In genomic region chr1:199172286-199173124, GRCh38 we compare ENCODE assay signal across 11 cellular contexts.
DNase-seq lines count a peak whose midpoint lies in the region; ATAC-seq and TF ChIP-seq lines count a peak whose summit lies in the region.
"Had no signal": no experiment of that assay in that cellular context is flagged by ENCODE, and none has a peak within 500 bp of the region (broad histone marks: within the 10 kb centered on the region; RNA-seq: fewer than 3 reads in every experiment).

No MANE protein-coding gene starts in this region.

- H3K27ac ChIP-seq in foreskin keratinocyte (no peak overlapping the region), aorta (ENCODE audit: low read depth in 1 of 2, low read length in 2 of 2) (no peak overlapping the region)
- H3K27ac ChIP-seq: body of pancreas had no signal

- H3K27me3 Mint-ChIP-seq in progenitor cell of endocrine pancreas: no peaks in the 10 kb centered on the region

- peak; percentile 9 for ATAC-seq in GM19397 (IDR thresholded peaks at IDR 0.05; ENCODE audit: unreplicated experiment)
- peak; percentile 65 for ATAC-seq in foreskin keratinocyte
- no peak for ATAC-seq in aorta (ENCODE audit: low FRiP score)
- ATAC-seq: body of pancreas, esophagus mucosa, K562 had no signal

- H3K9me3 Mint-ChIP-seq in progenitor cell of endocrine pancreas (ENCODE audit: low read depth): no peaks in the 10 kb centered on the region

- H3K4me1 Mint-ChIP-seq in progenitor cell of endocrine pancreas (ENCODE audit: low read depth): no peaks in the 10 kb centered on the region

- intact Hi-C loops in aorta (cut with DNase I): no loop called here

- H3K27me3 ChIP-seq in foreskin keratinocyte: no peaks in the 10 kb centered on the region
- no peaks in the 10 kb centered on the region for H3K27me3 ChIP-seq in aorta (ENCODE audit: control insufficient read depth in 1 of 2, insufficient read depth in 2 of 2, low read length in 1 of 2)
- H3K27me3 ChIP-seq: body of pancreas had no signal

- H3K4me1 ChIP-seq in foreskin keratinocyte: peaks cover 4% of the 10 kb centered on the region
- no peaks in the 10 kb centered on the region for H3K4me1 ChIP-seq in aorta (ENCODE audit: control insufficient read depth in 1 of 2, insufficient read depth in 2 of 2, low read length in 2 of 2)
- H3K4me1 ChIP-seq: body of pancreas had no signal

- no peaks in the 10 kb centered on the region for H3K36me3 Mint-ChIP-seq in progenitor cell of endocrine pancreas (ENCODE audit: insufficient read depth)

- no peaks in the 10 kb centered on the region for H3K36me3 ChIP-seq in aorta (ENCODE audit: control insufficient read depth in 1 of 2, insufficient read depth in 2 of 2, low read length in 1 of 2)

- H3K27ac Mint-ChIP-seq in progenitor cell of endocrine pancreas: no peak overlapping the region

- DNase-seq in EL (peak; percentile 17), M059J (ENCODE audit: low read depth) (peak; percentile 16), foreskin keratinocyte (peak; percentile 41 to 68), progenitor cell of endocrine pancreas (ENCODE audit: low spot score, unreplicated experiment) (no peak), aorta (no peak), inferior parietal cortex (ENCODE audit: extremely low spot score) (no peak)
- DNase-seq: body of pancreas, DMS53 had no signal

- no peak overlapping the region for H3K4me3 ChIP-seq in aorta (ENCODE audit: low read length in 2 of 2)
- H3K4me3 ChIP-seq: body of pancreas, K562 had no signal

- TF ChIP-seq CTCF in foreskin keratinocyte (conservative IDR thresholded peaks at IDR 0.05): no peak
- TF ChIP-seq CTCF in progenitor cell of endocrine pancreas (IDR thresholded peaks at IDR 0.05; ENCODE audit: unreplicated experiment): no peak

- H3K9me3 ChIP-seq in aorta (ENCODE audit: control insufficient read depth, low read length): peaks cover 1% of the 10 kb centered on the region
- H3K9me3 ChIP-seq: body of pancreas had no signal

- WGBS in aorta, 2 donors: 90 to 92% methylated on average over 4 of the region's 4 CpGs

- no peak overlapping the region for H3K4me3 Mint-ChIP-seq in progenitor cell of endocrine pancreas (ENCODE audit: low read depth)

Comparison
In these comparisons a context has a peak if more than half of its experiments do, and no peak if none do; other contexts are left out.
1. DNase-seq: peak in EL (single experiment), M059J (single experiment) and foreskin keratinocyte (2 of 2); none in progenitor cell of endocrine pancreas (single experiment), aorta (0 of 2) and inferior parietal cortex (single experiment).